8 cellular contexts compared by ENCODE assay signal in the genomic region with DNA sequence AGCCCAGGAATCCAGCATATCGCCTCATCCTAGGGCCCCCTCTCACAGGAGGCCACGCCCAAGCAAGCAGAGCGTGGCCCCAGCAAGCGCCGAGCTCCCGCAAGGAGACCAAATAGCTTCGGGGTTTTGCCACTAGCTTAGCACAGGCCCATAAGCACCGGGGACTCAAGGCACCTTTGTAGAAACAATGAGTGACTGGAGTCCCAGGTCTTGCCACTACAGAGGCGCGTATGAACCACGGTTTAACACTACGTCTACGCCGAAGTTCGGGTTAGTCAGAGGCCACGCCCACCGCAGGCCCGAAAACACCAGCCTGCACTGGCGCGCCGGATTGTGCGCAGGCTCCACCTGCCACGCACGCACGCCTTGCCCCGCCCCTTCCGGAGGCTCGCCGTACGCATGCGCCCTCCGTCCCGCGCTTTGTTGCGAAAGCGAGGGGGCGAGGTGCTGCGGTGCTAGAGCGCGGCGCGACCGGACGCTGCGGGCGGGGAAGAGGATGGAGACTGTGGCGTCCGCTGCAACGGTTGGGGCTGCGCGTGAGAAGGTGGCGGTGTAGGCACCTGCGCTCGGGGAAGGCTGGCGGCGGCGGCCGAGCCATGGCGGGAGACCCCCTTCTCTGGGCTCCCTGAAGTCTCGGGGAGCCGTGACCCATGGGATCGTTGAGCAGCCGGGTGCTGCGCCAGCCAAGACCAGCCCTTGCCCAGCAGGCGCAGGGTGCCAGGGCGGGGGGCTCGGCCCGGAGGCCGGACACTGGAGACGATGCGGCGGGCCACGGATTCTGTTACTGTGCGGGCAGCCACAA. TPM values are rescaled to one million over a fixed set of nuclear protein-coding genes. Genes with fewer than 3 reads are reported as not detected.
DNase-seq lines count a peak whose midpoint lies in the region; ATAC-seq and TF ChIP-seq lines count a peak whose summit lies in the region.

A gene with protein sequence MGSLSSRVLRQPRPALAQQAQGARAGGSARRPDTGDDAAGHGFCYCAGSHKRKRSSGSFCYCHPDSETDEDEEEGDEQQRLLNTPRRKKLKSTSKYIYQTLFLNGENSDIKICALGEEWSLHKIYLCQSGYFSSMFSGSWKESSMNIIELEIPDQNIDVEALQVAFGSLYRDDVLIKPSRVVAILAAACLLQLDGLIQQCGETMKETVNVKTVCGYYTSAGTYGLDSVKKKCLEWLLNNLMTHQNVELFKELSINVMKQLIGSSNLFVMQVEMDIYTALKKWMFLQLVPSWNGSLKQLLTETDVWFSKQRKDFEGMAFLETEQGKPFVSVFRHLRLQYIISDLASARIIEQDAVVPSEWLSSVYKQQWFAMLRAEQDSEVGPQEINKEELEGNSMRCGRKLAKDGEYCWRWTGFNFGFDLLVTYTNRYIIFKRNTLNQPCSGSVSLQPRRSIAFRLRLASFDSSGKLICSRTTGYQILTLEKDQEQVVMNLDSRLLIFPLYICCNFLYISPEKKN (plus strand): TSS at position 418 of the 802 bp plus-strand sequence. CDS start 233 bp downstream, at position 651.

- DNase-seq in NCI-H146 treated with DMSO at 0.1 percent for 48 hours (lab: John Stamatoyannopoulos, UW; ENCODE audit: unreplicated experiment) (peak; percentile 89), T-helper 1 cell (peak; percentile 97 to 99 (median 98)), amniotic epithelial cell (ENCODE audit: low read depth) (peak; percentile 90), left cardiac atrium (peak; percentile 98), posterior vena cava (ENCODE audit: low spot score) (peak; percentile 99), upper lobe of left lung (peak; percentile 97 to 100)

- TF ChIP-seq POLR2A in GM15510 (IDR thresholded peaks at IDR 0.05; ENCODE audit: borderline replicate concordance, extremely low read depth, insufficient read length): peak; percentile 77
- TF ChIP-seq POLR2A in upper lobe of left lung (IDR thresholded peaks at IDR 0.05): peak in 3 of 4 donors; percentile 61 to 92 (median 85)

- no peaks in the 10 kb centered on the region for H3K36me3 ChIP-seq in upper lobe of left lung

- no peaks in the 10 kb centered on the region for H3K27me3 ChIP-seq in upper lobe of left lung

- H3K4me3 ChIP-seq in upper lobe of left lung: peak within 1 kb of the TSS; percentile 79 to 99 (median 98)

- peak in 3 of 6 experiments; percentile 21 to 51 (median 28) for TF ChIP-seq CTCF in upper lobe of left lung (IDR thresholded peaks at IDR 0.05)

- no peaks in the 10 kb centered on the region for H3K9me3 ChIP-seq in upper lobe of left lung

- TF ChIP-seq EP300 in upper lobe of left lung (IDR thresholded peaks at IDR 0.05): peak in 1 of 4 donors; percentile 79

- intact Hi-C loops in left cardiac atrium (cut with DNase I) (no loop called here), posterior vena cava (cut with DNase I) (no loop called here)

- peak within 1 kb of the TSS; percentile 88 to 94 (median 94) for H3K27ac ChIP-seq in upper lobe of left lung

- H3K4me1 ChIP-seq in upper lobe of left lung: peaks cover 18 to 30% (median 24%) of the 10 kb centered on the region in 4 donors

- ATAC-seq in HG02884 (IDR thresholded peaks at IDR 0.05; ENCODE audit: unreplicated experiment): peak; percentile 88
- ATAC-seq in left cardiac atrium: peak; percentile 98 to 99
- ATAC-seq in upper lobe of left lung (ENCODE audit: low FRiP score in 2 of 2): peak; percentile 99

- WGBS in upper lobe of left lung, 2 donors: 0% methylated on average over 20 to 28 of the region's 74 CpGs

RNA-seq across cellular contexts. Expression of the gene that starts here (rescaled TPM):
- 1 to 10 TPM; 4.8 to 7.1 TPM for total RNA-seq in left cardiac atrium
- total RNA-seq in posterior vena cava: 10 to 100 TPM; 10.4 to 11.5 TPM
- 10 to 100 TPM; 11.9 to 23.1 (median 17.5) TPM for total RNA-seq in upper lobe of left lung

Comparison
In these comparisons a context has a peak if more than half of its experiments do, and no peak if none do; other contexts are left out.
1. Peak in every context shown above with its lines: DNase-seq, ATAC-seq, H3K4me3 ChIP-seq and H3K27ac ChIP-seq.